ENCODE assay signal across 2 cellular contexts in genomic region chr19:45151821-45152503, GRCh38.
TF ChIP-seq lines count a peak whose summit lies in the region.

No MANE protein-coding gene starts in this region.

TF ChIP-seq in SK-N-SH, 30 proteins besides CTCF, POLR2A, EP300 and RAD21 (continued from another document):
- no peak for TF ChIP-seq IRF3 (IDR thresholded peaks at IDR 0.05; ENCODE audit: low read depth, low read length)
- TF ChIP-seq ZBTB33 (IDR thresholded peaks at IDR 0.05; ENCODE audit: borderline replicate concordance, low read depth), result no peak
- TF ChIP-seq MEF2A (IDR thresholded peaks at IDR 0.05; ENCODE audit: borderline replicate concordance, low read depth), result no peak
- TF ChIP-seq TCF12 (IDR thresholded peaks at IDR 0.05), result no peak
- no peak for TF ChIP-seq RFX5 (IDR thresholded peaks at IDR 0.05; ENCODE audit: low read length)
- no peak for TF ChIP-seq USF2 (IDR thresholded peaks at IDR 0.05; ENCODE audit: borderline replicate concordance, low read depth, low read length)
- TF ChIP-seq RCOR1 (IDR thresholded peaks at IDR 0.05; ENCODE audit: low read length), result no peak
- TF ChIP-seq FOXM1 (IDR thresholded peaks at IDR 0.05; ENCODE audit: low read depth), result no peak
- TF ChIP-seq MXI1 (IDR thresholded peaks at IDR 0.05; ENCODE audit: low read depth, low read length), result no peak
- no peak for TF ChIP-seq JUND (IDR thresholded peaks at IDR 0.05)
- TF ChIP-seq EZH2phosphoT487 (IDR thresholded peaks at IDR 0.05; ENCODE audit: borderline replicate concordance, low read depth), result no peak
- TF ChIP-seq FOSL2 (IDR thresholded peaks at IDR 0.05; ENCODE audit: borderline replicate concordance, low read depth), result no peak
- TF ChIP-seq NRF1 (IDR thresholded peaks at IDR 0.05; ENCODE audit: low read depth, low read length), result no peak
- no peak for TF ChIP-seq FOXJ3 (CRISPR knock-in tag; IDR thresholded peaks at IDR 0.05)
- no peak for TF ChIP-seq SIN3A (IDR thresholded peaks at IDR 0.05; ENCODE audit: borderline replicate concordance, low read depth, low read length)
- TF ChIP-seq USF1 (IDR thresholded peaks at IDR 0.05; ENCODE audit: borderline replicate concordance, low read depth), result no peak
- no peak for TF ChIP-seq GATA2 (CRISPR knock-in tag; IDR thresholded peaks at IDR 0.05)

TF ChIP-seq in SK-N-SH treated with all-trans-retinoic acid at 6 μM for 48 hours, 23 proteins besides CTCF, POLR2A, EP300 and RAD21 (continued from another document):
- TF ChIP-seq TSHZ2 (CRISPR knock-in tag; IDR thresholded peaks at IDR 0.05) (no peak), POU6F1 (CRISPR knock-in tag; IDR thresholded peaks at IDR 0.05; ENCODE audit: borderline replicate concordance, low read depth) (no peak), RARB (CRISPR knock-in tag; IDR thresholded peaks at IDR 0.05) (no peak), ZFP3 (CRISPR knock-in tag; IDR thresholded peaks at IDR 0.05) (no peak), TCF4 (CRISPR knock-in tag; IDR thresholded peaks at IDR 0.05; ENCODE audit: borderline replicate concordance) (no peak), ISL1 (CRISPR knock-in tag; IDR thresholded peaks at IDR 0.05) (no peak), ZNF70 (CRISPR knock-in tag; IDR thresholded peaks at IDR 0.05) (no peak), ZNF565 (CRISPR knock-in tag; conservative IDR thresholded peaks at IDR 0.05; ENCODE audit: low read depth) (no peak)
